10 cellular contexts compared by ENCODE assay signal in genomic region chr12:42056130-42056529, GRCh38.
DNase-seq lines count a peak whose midpoint lies in the region; ATAC-seq, FAIRE-seq and TF ChIP-seq lines count a peak whose summit lies in the region.
"Had no signal": no experiment of that assay in that cellular context is flagged by ENCODE, and none has a peak within 500 bp of the region (broad histone marks: within the 10 kb centered on the region; RNA-seq: fewer than 3 reads in every experiment).

No MANE protein-coding gene starts in this region.

- H3K4me1 ChIP-seq in small intestine (ENCODE audit: control insufficient read depth in 2 of 2, insufficient read depth in 1 of 2, low read depth in 1 of 2, low read length in 1 of 2) (no peaks in the 10 kb centered on the region), right atrium auricular region (no peaks in the 10 kb centered on the region), sigmoid colon (no peaks in the 10 kb centered on the region)
- H3K4me1 ChIP-seq: esophagus squamous epithelium had no signal

- H3K27me3 ChIP-seq in small intestine (ENCODE audit: control insufficient read depth in 2 of 2, insufficient read depth in 2 of 2, low read length in 2 of 2), result no peaks in the 10 kb centered on the region
- no peaks in the 10 kb centered on the region for H3K27me3 ChIP-seq in right atrium auricular region
- H3K27me3 ChIP-seq in sigmoid colon, result no peaks in the 10 kb centered on the region
- H3K27me3 ChIP-seq: esophagus squamous epithelium had no signal

- 56 to 69% (median 65%) methylated on average over 3 of the region's 3 CpGs for WGBS in small intestine, 3 donors
- 64 to 79% methylated on average over 3 of the region's 3 CpGs for WGBS in sigmoid colon, 2 donors

- ATAC-seq in HG02852 (IDR thresholded peaks at IDR 0.05; ENCODE audit: unreplicated experiment), result peak; percentile 96

- intact Hi-C loops in sigmoid colon (cut with DNase I), result no loop called here

- no peak overlapping the region for H3K27ac ChIP-seq in small intestine (ENCODE audit: low read depth in 1 of 2, low read length in 1 of 2)
- no peak overlapping the region for H3K27ac ChIP-seq in right atrium auricular region
- no peak overlapping the region for H3K27ac ChIP-seq in sigmoid colon
- H3K27ac ChIP-seq: esophagus squamous epithelium had no signal

- H3K4me3 ChIP-seq in NB4 (ENCODE audit: low read depth, low read length) (no peak overlapping the region), small intestine (ENCODE audit: low read depth in 1 of 2, low read length in 2 of 2) (no peak overlapping the region), right atrium auricular region (no peak overlapping the region), sigmoid colon (no peak overlapping the region)
- H3K4me3 ChIP-seq: esophagus squamous epithelium had no signal

- DNase-seq in GM19239 (ENCODE audit: insufficient read length, low spot score) (no peak), NB4 (ENCODE audit: low read depth) (peak; percentile 76), small intestine (peak; percentile 5), right atrium auricular region (ENCODE audit: low spot score) (no peak), HPDE6-E6E7 (ENCODE audit: extremely low spot score) (no peak), sigmoid colon (no peak), DMS153 treated with DMSO at 0.1 percent for 48 hours (lab: John Stamatoyannopoulos, UW; ENCODE audit: unreplicated experiment) (no peak)
- DNase-seq: esophagus squamous epithelium, NCI-H524 had no signal

- TF ChIP-seq POLR2A in NB4 (IDR thresholded peaks at IDR 0.05; ENCODE audit: extremely low read depth, insufficient read length) (no peak), sigmoid colon (IDR thresholded peaks at IDR 0.05) (no peak)

- H3K36me3 ChIP-seq in small intestine (ENCODE audit: control insufficient read depth in 2 of 2, insufficient read depth in 2 of 2, low read length in 2 of 2) (no peaks in the 10 kb centered on the region), right atrium auricular region (no peaks in the 10 kb centered on the region), sigmoid colon (no peaks in the 10 kb centered on the region)
- H3K36me3 ChIP-seq: esophagus squamous epithelium had no signal

- TF ChIP-seq CTCF in NB4 (IDR thresholded peaks at IDR 0.05; ENCODE audit: low read depth, low read length) (no peak), right atrium auricular region (IDR thresholded peaks at IDR 0.05) (no peak), sigmoid colon (IDR thresholded peaks at IDR 0.05) (no peak)

- FAIRE-seq in GM19239 (lab: Jason Lieb, UNC), result peak; percentile 23
- FAIRE-seq in small intestine (lab: Jason Lieb, UNC), result no peak

- no peak for TF ChIP-seq EP300 in sigmoid colon (IDR thresholded peaks at IDR 0.05)

- H3K9me3 ChIP-seq in small intestine (ENCODE audit: control insufficient read depth, low read depth), result no peaks in the 10 kb centered on the region
- no peaks in the 10 kb centered on the region for H3K9me3 ChIP-seq in right atrium auricular region
- H3K9me3 ChIP-seq in sigmoid colon, result no peaks in the 10 kb centered on the region
- H3K9me3 ChIP-seq: esophagus squamous epithelium had no signal

Comparison
In these comparisons a context has a peak if more than half of its experiments do, and no peak if none do; other contexts are left out.
1. DNase-seq: peak in NB4 (single experiment) and small intestine (single experiment); none in GM19239 (single experiment), right atrium auricular region (single experiment), HPDE6-E6E7 (single experiment), sigmoid colon (single experiment) and DMS153 treated with DMSO at 0.1 percent for 48 hours (single experiment).